In genomic region chr9:85742630-85742928, GRCh38 we compare ENCODE assay signal across 8 cellular contexts. TPM values are rescaled to one million over a fixed set of nuclear protein-coding genes. Genes with fewer than 3 reads are reported as not detected.
DNase-seq lines count a peak whose midpoint lies in the region; ATAC-seq and TF ChIP-seq lines count a peak whose summit lies in the region.

No MANE protein-coding gene starts in this region.

- peaks cover 34% of the 10 kb centered on the region for H3K4me1 Mint-ChIP-seq in activated CD4-positive, alpha-beta T cell treated with anti-CD3 and anti-CD28 coated beads for 36 hours

- H3K9ac ChIP-seq in SK-N-SH (peak overlapping the region; percentile 76), fibroblast of lung (ENCODE audit: insufficient read depth, low read length) (peak overlapping the region; percentile 67), rectal smooth muscle tissue (ENCODE audit: low read length) (peak overlapping the region; percentile 27)

- peak overlapping the region; percentile 90 for H3K27ac Mint-ChIP-seq in activated CD4-positive, alpha-beta T cell treated with anti-CD3 and anti-CD28 coated beads for 36 hours

- no peaks in the 10 kb centered on the region for H4K20me1 ChIP-seq in SK-N-SH (ENCODE audit: insufficient read depth)
- no peaks in the 10 kb centered on the region for H4K20me1 ChIP-seq in fibroblast of lung (ENCODE audit: control insufficient read depth, extremely low read depth, insufficient read depth, low read length)

- WGBS in SK-N-SH (ENCODE audit: low lambda C conversion rate) = 5% methylated on average over 3 of the region's 3 CpGs

- CTCF ChIA-PET in activated CD4-positive, alpha-beta T cell treated with anti-CD3 and anti-CD28 coated beads for 36 hours (lab: Charles Lee) = no interaction called here
- CTCF ChIA-PET in SK-N-SH (lab: Yijun Ruan, JAX) = interaction anchor here (1.5 kb wide), 1 partner anchor 132 kb away, joined by 4 read pairs; no protein-coding TSS in a partner anchor

- H3K9me3 ChIP-seq in SK-N-SH (no peaks in the 10 kb centered on the region), fibroblast of lung (ENCODE audit: control insufficient read depth, insufficient read depth, low read depth, low read length) (no peaks in the 10 kb centered on the region)

- H3K4me1 ChIP-seq in SK-N-SH (ENCODE audit: control insufficient read depth in 1 of 2, insufficient read depth in 2 of 2, low read depth in 1 of 2, low read length in 1 of 2) (peaks cover 0 to 4% of the 10 kb centered on the region in 2 experiments; a peak in 1 of 4 replicates), fibroblast of lung (ENCODE audit: control insufficient read depth, extremely low read depth, insufficient read depth, low read length) (peaks cover 6% of the 10 kb centered on the region), rectal smooth muscle tissue (ENCODE audit: control insufficient read depth, insufficient read depth, low read length) (peaks cover 4% of the 10 kb centered on the region)

- in situ Hi-C loops in GM13976 (cut with MboI; ENCODE audit: low sequenced_read_pairs, unreplicated experiment) = no loop called here

- H3K79me2 ChIP-seq in SK-N-SH (ENCODE audit: insufficient read depth) (peaks cover 33% of the 10 kb centered on the region), fibroblast of lung (ENCODE audit: control insufficient read depth, insufficient read depth, low read length) (no peaks in the 10 kb centered on the region)

- H3K4me3 ChIP-seq in SK-N-SH (ENCODE audit: low read depth in 2 of 2, low read length in 1 of 2) = peak overlapping the region; percentile 95 to 97
- peak overlapping the region; percentile 69 to 89 (median 83) for H3K4me3 ChIP-seq in fibroblast of lung (replicated peaks in 1 of 4; ENCODE audit: control extremely low read depth in 1 of 4, insufficient read depth in 1 of 4, low read depth in 3 of 4, low read length in 4 of 4)
- H3K4me3 ChIP-seq in rectal smooth muscle tissue (ENCODE audit: low read length) = peak overlapping the region; percentile 92

- peak; percentile 45 for ATAC-seq in activated CD4-positive, alpha-beta T cell treated with anti-CD3 and anti-CD28 coated beads for 36 hours
- ATAC-seq in HG03196 (IDR thresholded peaks at IDR 0.05; ENCODE audit: unreplicated experiment) = no peak

- H3K27ac ChIP-seq in SK-N-SH (ENCODE audit: low read depth in 2 of 2, low read length in 1 of 2) (peak overlapping the region; percentile 35 to 86; a peak in 3 of 4 replicates), fibroblast of lung (ENCODE audit: insufficient read depth, low read length) (peak overlapping the region; percentile 73), rectal smooth muscle tissue (ENCODE audit: low read depth, low read length) (peak overlapping the region; percentile 74)

- intact Hi-C loops in activated CD4-positive, alpha-beta T cell treated with anti-CD3 and anti-CD28 coated beads for 36 hours (cut with DNase I, micrococcal nuclease) = loop anchor here (1.0 to 5.0 kb wide), 7 partner anchors 63 to 1762 kb away; partner anchors contain the start of genes ISCA1 (in 2 of the 2), TUT7 (in 2 of the 2), HNRNPK (in 1 of the 2) and RMI1 (in 1 of the 2)

- TF ChIP-seq EP300 in SK-N-SH (IDR thresholded peaks at IDR 0.05; ENCODE audit: borderline replicate concordance in 1 of 2, low read depth in 1 of 2, low read length in 1 of 2) = no peak

- H2AFZ ChIP-seq in SK-N-SH (ENCODE audit: low read depth) = peak overlapping the region; percentile 97
- peak overlapping the region; percentile 90 for H2AFZ ChIP-seq in fibroblast of lung (ENCODE audit: low read length)

- no peak for DNase-seq in activated CD4-positive, alpha-beta T cell treated with anti-CD3 and anti-CD28 coated beads for 36 hours
- DNase-seq in activated CD4-positive, alpha-beta T cell treated with anti-CD3 and anti-CD28 coated beads, Interleukin-2, amount 50 U/mL, for 4 hours = no peak
- DNase-seq in SK-N-SH (no peak), fibroblast of lung (ENCODE audit: low read depth in 2 of 2) (peak; percentile 78 to 79), GM13976 (ENCODE audit: low spot score) (no peak)
- DNase-seq in stimulated activated CD4-positive, alpha-beta T cell treated with anti-CD3 and anti-CD28 coated beads, Interleukin-2, amount 100 ng/mL, for 48 hours = no peak

- no peaks in the 10 kb centered on the region for H3K9me2 ChIP-seq in SK-N-SH

- no peak for TF ChIP-seq CTCF in SK-N-SH (IDR thresholded peaks at IDR 0.05)
- no peak for TF ChIP-seq CTCF in fibroblast of lung (conservative IDR thresholded peaks at IDR 0.05 in 1 of 2, IDR thresholded peaks at IDR 0.05 in 1 of 2; ENCODE audit: low read depth in 1 of 2, low read length in 2 of 2)
- TF ChIP-seq CTCF in GM13976 (IDR thresholded peaks at IDR 0.05; ENCODE audit: borderline replicate concordance, control extremely low read depth, extremely low read depth, insufficient read depth, missing control alignments) = no peak

- H3K27me3 ChIP-seq in SK-N-SH (ENCODE audit: insufficient read depth) = no peaks in the 10 kb centered on the region
- H3K27me3 ChIP-seq in fibroblast of lung (ENCODE audit: control insufficient read depth, insufficient read depth, low read length) = peaks cover 2% of the 10 kb centered on the region
- H3K27me3 ChIP-seq in rectal smooth muscle tissue (ENCODE audit: control insufficient read depth, insufficient read depth, low read length) = no peaks in the 10 kb centered on the region

- peak overlapping the region; percentile 86 for H3K4me3 Mint-ChIP-seq in activated CD4-positive, alpha-beta T cell treated with anti-CD3 and anti-CD28 coated beads for 36 hours

- no peak for TF ChIP-seq RAD21 in SK-N-SH (IDR thresholded peaks at IDR 0.05; ENCODE audit: low read length)

- H3K36me3 Mint-ChIP-seq in activated CD4-positive, alpha-beta T cell treated with anti-CD3 and anti-CD28 coated beads for 36 hours (ENCODE audit: low read depth) = peaks cover 4% of the 10 kb centered on the region

- POLR2A ChIA-PET in activated CD4-positive, alpha-beta T cell treated with anti-CD3 and anti-CD28 coated beads for 36 hours (lab: Charles Lee) = no interaction called here
- POLR2A ChIA-PET in SK-N-SH (lab: Yijun Ruan, JAX) = no interaction called here

- H3K9me3 Mint-ChIP-seq in activated CD4-positive, alpha-beta T cell treated with anti-CD3 and anti-CD28 coated beads for 36 hours (ENCODE audit: low read depth) = no peaks in the 10 kb centered on the region

- H3K36me3 ChIP-seq in SK-N-SH (replicated peaks in 1 of 2; ENCODE audit: control insufficient read depth in 1 of 2, insufficient read depth in 2 of 2, low read length in 1 of 2) (no peaks in the 10 kb centered on the region), fibroblast of lung (ENCODE audit: control insufficient read depth, insufficient read depth, low read length) (no peaks in the 10 kb centered on the region), rectal smooth muscle tissue (ENCODE audit: control insufficient read depth, insufficient read depth, low read length) (no peaks in the 10 kb centered on the region)

- peak overlapping the region; percentile 97 for H3K4me2 ChIP-seq in SK-N-SH
- peak overlapping the region; percentile 97 for H3K4me2 ChIP-seq in fibroblast of lung (ENCODE audit: extremely low read depth, insufficient read depth, low read length)

- peaks cover 3% of the 10 kb centered on the region for H3K27me3 Mint-ChIP-seq in activated CD4-positive, alpha-beta T cell treated with anti-CD3 and anti-CD28 coated beads for 36 hours

- H3F3A ChIP-seq in SK-N-SH (replicated peaks; ENCODE audit: insufficient read depth) = peaks cover 8% of the 10 kb centered on the region

TF ChIP-seq in SK-N-SH, 30 proteins besides CTCF, POLR2A, EP300 and RAD21 (continues in another document):
- TF ChIP-seq FOXJ3 (CRISPR knock-in tag; IDR thresholded peaks at IDR 0.05) (no peak), EZH2phosphoT487 (IDR thresholded peaks at IDR 0.05; ENCODE audit: borderline replicate concordance, low read depth) (no peak), GATA2 (CRISPR knock-in tag; IDR thresholded peaks at IDR 0.05) (no peak), TCF12 (IDR thresholded peaks at IDR 0.05) (no peak), USF1 (IDR thresholded peaks at IDR 0.05; ENCODE audit: borderline replicate concordance, low read depth) (no peak), JUND (IDR thresholded peaks at IDR 0.05) (no peak), NRF1 (IDR thresholded peaks at IDR 0.05; ENCODE audit: low read depth, low read length) (no peak), ZBTB33 (IDR thresholded peaks at IDR 0.05; ENCODE audit: borderline replicate concordance, low read depth) (no peak), FOXM1 (IDR thresholded peaks at IDR 0.05; ENCODE audit: low read depth) (no peak), TAF1 (IDR thresholded peaks at IDR 0.05; ENCODE audit: borderline replicate concordance, low read depth, low read length) (no peak), CHD2 (IDR thresholded peaks at IDR 0.05; ENCODE audit: low read length, partially characterized antibody) (no peak)

RNA-seq across cellular contexts. Expression of gene AGTPBP1, which starts 0.8 kb away (rescaled TPM):
- total RNA-seq in activated CD4-positive, alpha-beta T cell treated with anti-CD3 and anti-CD28 coated beads for 36 hours = 10 to 100 TPM; 39.8 to 45.9 TPM
- 3.8 and 4.3 TPM in 2 replicates for polyA plus RNA-seq in SK-N-SH (2012; rRNA removed)
- 5.1 and 6.7 TPM in 2 replicates for polyA plus RNA-seq in SK-N-SH (2012; cell fraction: cytosol; rRNA removed)
- polyA plus RNA-seq in SK-N-SH (2012; cell fraction: nucleus; rRNA removed) = 3.8 and 9.4 TPM in 2 replicates
- 10.7 and 13.6 TPM in 2 replicates for total RNA-seq in fibroblast of lung
- polyA plus RNA-seq in fibroblast of lung = 6.8 and 10.6 TPM in 2 replicates
- 4.5 and 6.8 TPM in 2 replicates for polyA plus RNA-seq in fibroblast of lung (2012)
- 0.70 TPM in 1 of 2 replicates, not detected in the other for polyA minus RNA-seq in fibroblast of lung (ENCODE audit: low replicate concordance)

Comparison
In these comparisons a context has a peak if more than half of its experiments do, and no peak if none do; other contexts are left out.
1. DNase-seq: peak in fibroblast of lung (2 of 2); none in activated CD4-positive, alpha-beta T cell treated with anti-CD3 and anti-CD28 coated beads for 36 hours (single experiment), activated CD4-positive, alpha-beta T cell treated with anti-CD3 and anti-CD28 coated beads, Interleukin-2, amount 50 U/mL, for 4 hours (0 of 2), SK-N-SH (single experiment), GM13976 (single experiment) and stimulated activated CD4-positive, alpha-beta T cell treated with anti-CD3 and anti-CD28 coated beads, Interleukin-2, amount 100 ng/mL, for 48 hours (0 of 2).
2. Peak in every context shown above with its lines, with median percentiles within 50 percentile points of each other: H3K27ac ChIP-seq, H3K4me3 ChIP-seq and H3K9ac ChIP-seq.